In genomic region chr11:62171261-62171723, GRCh38 we compare ENCODE assay signal across 8 cellular contexts. TPM values are rescaled to one million over a fixed set of nuclear protein-coding genes. Genes with fewer than 3 reads are reported as not detected.
DNase-seq lines count a peak whose midpoint lies in the region; ATAC-seq, FAIRE-seq and TF ChIP-seq lines count a peak whose summit lies in the region.

No MANE protein-coding gene starts in this region.

- intact Hi-C loops in posterior vena cava (cut with DNase I), result loop anchor here in 1 of 2 donors (10.0 kb wide), 1 partner anchor 144 kb away; no protein-coding TSS in a partner anchor

- H3K27me3 ChIP-seq in SK-N-SH (ENCODE audit: insufficient read depth), result peaks cover 47% of the 10 kb centered on the region

- TF ChIP-seq EP300 in SK-N-SH (IDR thresholded peaks at IDR 0.05; ENCODE audit: borderline replicate concordance in 1 of 2, low read depth in 1 of 2, low read length in 1 of 2), result no peak

- DNase-seq in ELR (ENCODE audit: low read depth) (peak; percentile 81), NCI-H1092 treated with DMSO at 0.1 percent for 48 hours (lab: John Stamatoyannopoulos, UW) (peak; percentile 93), SK-N-SH (peak; percentile 69), glomerular endothelial cell (ENCODE audit: extremely low read depth, low read depth, low spot score) (peak; percentile 80), posterior vena cava (ENCODE audit: low spot score) (peak; percentile 85), urothelium cell line (ENCODE audit: low spot score) (peak; percentile 74)
- peak; percentile 75 for DNase-seq in activated naive CD4-positive, alpha-beta T cell treated with anti-CD3 and anti-CD28 coated beads, Interleukin-2, amount 50 U/mL, for 16 hours

- CTCF ChIA-PET in SK-N-SH (lab: Yijun Ruan, JAX), result interaction anchor here (0.6 to 4.2 kb wide), 40 partner anchors 9 to 214 kb away, joined by 3 to 37 read pairs (median 4); partner anchors contain the start of gene SCGB1D1

- TF ChIP-seq RAD21 in SK-N-SH (IDR thresholded peaks at IDR 0.05; ENCODE audit: low read length), result peak; percentile 77

- no peak for FAIRE-seq in urothelium cell line (lab: Jason Lieb, UNC)

- no peaks in the 10 kb centered on the region for H3K79me2 ChIP-seq in SK-N-SH (ENCODE audit: insufficient read depth)

- peak overlapping the region; percentile 22; the same call in 1 of the 2 replicates for H3K4me2 ChIP-seq in SK-N-SH

- H3K27ac ChIP-seq in SK-N-SH (ENCODE audit: low read depth in 2 of 2, low read length in 1 of 2), result no peak overlapping the region

- POLR2A ChIA-PET in SK-N-SH (lab: Yijun Ruan, JAX), result no interaction called here

- peak; percentile 70 for TF ChIP-seq CTCF in SK-N-SH (IDR thresholded peaks at IDR 0.05)

- H3K4me3 ChIP-seq in SK-N-SH (ENCODE audit: low read depth in 2 of 2, low read length in 1 of 2), result peak overlapping the region; percentile 7 to 41; a peak in 1 of 4 replicates

- WGBS in SK-N-SH (ENCODE audit: low lambda C conversion rate), result 2% methylated on average over 14 of the region's 14 CpGs

- no peaks in the 10 kb centered on the region for H3K9me3 ChIP-seq in SK-N-SH

- no peaks in the 10 kb centered on the region for H4K20me1 ChIP-seq in SK-N-SH (ENCODE audit: insufficient read depth)

- ATAC-seq in GM21786 (IDR thresholded peaks at IDR 0.05; ENCODE audit: unreplicated experiment), result no peak

- H2AFZ ChIP-seq in SK-N-SH (ENCODE audit: low read depth), result peak overlapping the region; percentile 26; the same call in 1 of the 2 replicates

- no peaks in the 10 kb centered on the region for H3K4me1 ChIP-seq in SK-N-SH (ENCODE audit: control insufficient read depth in 1 of 2, insufficient read depth in 2 of 2, low read depth in 1 of 2, low read length in 1 of 2)

- H3K9me2 ChIP-seq in SK-N-SH, result no peaks in the 10 kb centered on the region

- H3F3A ChIP-seq in SK-N-SH (replicated peaks; ENCODE audit: insufficient read depth), result no peaks in the 10 kb centered on the region

- no peak overlapping the region for H3K9ac ChIP-seq in SK-N-SH

- H3K36me3 ChIP-seq in SK-N-SH (replicated peaks in 1 of 2; ENCODE audit: control insufficient read depth in 1 of 2, insufficient read depth in 2 of 2, low read length in 1 of 2), result no peaks in the 10 kb centered on the region

TF ChIP-seq in SK-N-SH, 30 proteins besides CTCF, POLR2A, EP300 and RAD21:
- TF ChIP-seq CHD2 (IDR thresholded peaks at IDR 0.05; ENCODE audit: low read length, partially characterized antibody) (no peak), SMC3 (IDR thresholded peaks at IDR 0.05; ENCODE audit: low read depth, low read length) (peak; percentile 72)
TF ChIP-seq in SK-N-SH: peak in this region for 1.

RNA-seq across cellular contexts. Expression of gene SCGB1D1, which starts 18.7 kb away (rescaled TPM):
- polyA plus RNA-seq in SK-N-SH (2012; rRNA removed), result not detected in 2 replicates
- not detected in 2 replicates for polyA plus RNA-seq in SK-N-SH (2012; cell fraction: cytosol; rRNA removed)
- not detected in 2 replicates for polyA plus RNA-seq in SK-N-SH (2012; cell fraction: nucleus; rRNA removed)
- total RNA-seq in glomerular endothelial cell (not detected in 2 replicates), posterior vena cava (not detected)

RNA-seq across cellular contexts. Expression of gene SCGB2A1, which starts 37.2 kb away (rescaled TPM):
- polyA plus RNA-seq in SK-N-SH (2012; rRNA removed), result not detected in 2 replicates
- polyA plus RNA-seq in SK-N-SH (2012; cell fraction: cytosol; rRNA removed), result not detected in 2 replicates
- not detected in 2 replicates for polyA plus RNA-seq in SK-N-SH (2012; cell fraction: nucleus; rRNA removed)
- not detected in 2 replicates for total RNA-seq in glomerular endothelial cell
- total RNA-seq in posterior vena cava, result not detected

RNA-seq across cellular contexts. Expression of gene INCENP, which starts 47.5 kb away (rescaled TPM):
- 14.5 and 20.1 TPM in 2 replicates for polyA plus RNA-seq in SK-N-SH (2012; rRNA removed)
- polyA plus RNA-seq in SK-N-SH (2012; cell fraction: cytosol; rRNA removed), result 9.8 and 12.8 TPM in 2 replicates
- 26.7 and 32.6 TPM in 2 replicates for polyA plus RNA-seq in SK-N-SH (2012; cell fraction: nucleus; rRNA removed)
- total RNA-seq in glomerular endothelial cell (16.9 and 26.5 TPM in 2 replicates), posterior vena cava (10 to 100 TPM; 11.8 to 22.4 TPM)
